ENCODE assay signal across 1 cellular context in the genomic region with DNA sequence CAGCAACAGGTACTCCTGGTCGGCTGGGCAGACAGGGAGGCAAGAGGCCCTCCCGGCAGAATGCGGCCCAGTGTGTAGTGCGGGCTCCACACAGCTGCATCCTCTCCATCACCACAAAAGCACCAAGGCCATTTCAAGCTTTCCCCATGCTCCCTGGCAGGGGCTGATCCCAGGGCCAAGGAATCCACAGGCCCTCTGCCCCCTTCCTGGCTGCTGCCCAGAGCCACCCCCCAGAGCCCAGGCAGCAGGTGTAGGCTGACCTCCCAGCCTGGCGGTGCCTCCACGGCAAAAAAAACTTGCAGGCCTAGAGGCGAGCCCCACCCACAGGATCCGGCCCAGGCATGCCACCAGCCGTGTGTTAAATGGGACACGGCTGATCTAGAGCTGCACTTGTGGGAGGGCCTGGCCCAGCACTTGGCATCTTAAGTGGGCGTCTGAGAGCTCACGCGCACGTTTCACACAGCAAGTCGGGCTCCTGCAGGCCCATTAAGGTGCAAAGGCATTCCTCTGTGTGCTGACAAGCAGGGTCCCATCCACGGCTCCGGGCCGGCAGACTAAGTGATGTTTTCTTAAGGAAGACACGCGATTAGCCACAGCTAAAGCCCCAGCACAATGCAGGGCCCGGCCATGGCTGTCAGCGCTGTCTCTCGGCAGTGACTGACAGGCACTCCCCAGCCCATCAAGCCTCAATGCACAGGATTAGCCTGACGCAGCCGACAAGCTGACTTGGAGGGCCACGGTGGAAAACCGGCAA.
A peak's percentile ranks its signal among the peaks of the same experiment; 100 is the strongest.
TF ChIP-seq lines count a peak whose summit lies in the region.

No MANE protein-coding gene starts in this region.

TF ChIP-seq in K562, 482 proteins besides CTCF, POLR2A, EP300 and RAD21 (continued from another document):
- TF ChIP-seq, protein P1, sequence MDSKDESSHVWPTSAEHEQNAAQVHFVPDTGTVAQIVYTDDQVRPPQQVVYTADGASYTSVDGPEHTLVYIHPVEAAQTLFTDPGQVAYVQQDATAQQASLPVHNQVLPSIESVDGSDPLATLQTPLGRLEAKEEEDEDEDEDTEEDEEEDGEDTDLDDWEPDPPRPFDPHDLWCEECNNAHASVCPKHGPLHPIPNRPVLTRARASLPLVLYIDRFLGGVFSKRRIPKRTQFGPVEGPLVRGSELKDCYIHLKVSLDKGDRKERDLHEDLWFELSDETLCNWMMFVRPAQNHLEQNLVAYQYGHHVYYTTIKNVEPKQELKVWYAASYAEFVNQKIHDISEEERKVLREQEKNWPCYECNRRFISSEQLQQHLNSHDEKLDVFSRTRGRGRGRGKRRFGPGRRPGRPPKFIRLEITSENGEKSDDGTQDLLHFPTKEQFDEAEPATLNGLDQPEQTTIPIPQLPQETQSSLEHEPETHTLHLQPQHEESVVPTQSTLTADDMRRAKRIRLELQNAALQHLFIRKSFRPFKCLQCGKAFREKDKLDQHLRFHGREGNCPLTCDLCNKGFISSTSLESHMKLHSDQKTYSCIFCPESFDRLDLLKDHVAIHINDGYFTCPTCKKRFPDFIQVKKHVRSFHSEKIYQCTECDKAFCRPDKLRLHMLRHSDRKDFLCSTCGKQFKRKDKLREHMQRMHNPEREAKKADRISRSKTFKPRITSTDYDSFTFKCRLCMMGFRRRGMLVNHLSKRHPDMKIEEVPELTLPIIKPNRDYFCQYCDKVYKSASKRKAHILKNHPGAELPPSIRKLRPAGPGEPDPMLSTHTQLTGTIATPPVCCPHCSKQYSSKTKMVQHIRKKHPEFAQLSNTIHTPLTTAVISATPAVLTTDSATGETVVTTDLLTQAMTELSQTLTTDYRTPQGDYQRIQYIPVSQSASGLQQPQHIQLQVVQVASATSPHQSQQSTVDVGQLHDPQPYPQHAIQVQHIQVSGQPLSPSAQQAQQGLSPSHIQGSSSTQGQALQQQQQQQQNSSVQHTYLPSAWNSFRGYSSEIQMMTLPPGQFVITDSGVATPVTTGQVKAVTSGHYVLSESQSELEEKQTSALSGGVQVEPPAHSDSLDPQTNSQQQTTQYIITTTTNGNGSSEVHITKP (IDR thresholded peaks at IDR 0.05; ENCODE audit: partially characterized antibody), result peak; percentile 5
- peak; percentile 8 for TF ChIP-seq FIP1L1 (IDR thresholded peaks at IDR 0.05; ENCODE audit: low read depth, low read length, poor library complexity, severe bottlenecking)
- TF ChIP-seq U2AF2 (optimal IDR thresholded peaks at IDR 0.05; ENCODE audit: low read depth, low read length), result no peak
- no peak for TF ChIP-seq CHD4 (IDR thresholded peaks at IDR 0.05; ENCODE audit: insufficient read depth, insufficient replicate concordance, low read depth, low read length, poor library complexity, severe bottlenecking)
- 0 out of 2 replicates have a peak, but pooled peaks have one; percentile 62 for TF ChIP-seq HDAC6 (IDR thresholded peaks at IDR 0.05; ENCODE audit: low read depth, low read length)
- peak; percentile 10; the same call in 1 of the 2 replicates for TF ChIP-seq ZBTB7A (IDR thresholded peaks at IDR 0.05; ENCODE audit: borderline replicate concordance, control insufficient read depth, low read depth, low read length)
- peak; percentile 4 for TF ChIP-seq HMGN3 (IDR thresholded peaks at IDR 0.05; ENCODE audit: borderline replicate concordance, extremely low read depth, insufficient read length, low read depth, low read length)
- TF ChIP-seq, protein P2, sequence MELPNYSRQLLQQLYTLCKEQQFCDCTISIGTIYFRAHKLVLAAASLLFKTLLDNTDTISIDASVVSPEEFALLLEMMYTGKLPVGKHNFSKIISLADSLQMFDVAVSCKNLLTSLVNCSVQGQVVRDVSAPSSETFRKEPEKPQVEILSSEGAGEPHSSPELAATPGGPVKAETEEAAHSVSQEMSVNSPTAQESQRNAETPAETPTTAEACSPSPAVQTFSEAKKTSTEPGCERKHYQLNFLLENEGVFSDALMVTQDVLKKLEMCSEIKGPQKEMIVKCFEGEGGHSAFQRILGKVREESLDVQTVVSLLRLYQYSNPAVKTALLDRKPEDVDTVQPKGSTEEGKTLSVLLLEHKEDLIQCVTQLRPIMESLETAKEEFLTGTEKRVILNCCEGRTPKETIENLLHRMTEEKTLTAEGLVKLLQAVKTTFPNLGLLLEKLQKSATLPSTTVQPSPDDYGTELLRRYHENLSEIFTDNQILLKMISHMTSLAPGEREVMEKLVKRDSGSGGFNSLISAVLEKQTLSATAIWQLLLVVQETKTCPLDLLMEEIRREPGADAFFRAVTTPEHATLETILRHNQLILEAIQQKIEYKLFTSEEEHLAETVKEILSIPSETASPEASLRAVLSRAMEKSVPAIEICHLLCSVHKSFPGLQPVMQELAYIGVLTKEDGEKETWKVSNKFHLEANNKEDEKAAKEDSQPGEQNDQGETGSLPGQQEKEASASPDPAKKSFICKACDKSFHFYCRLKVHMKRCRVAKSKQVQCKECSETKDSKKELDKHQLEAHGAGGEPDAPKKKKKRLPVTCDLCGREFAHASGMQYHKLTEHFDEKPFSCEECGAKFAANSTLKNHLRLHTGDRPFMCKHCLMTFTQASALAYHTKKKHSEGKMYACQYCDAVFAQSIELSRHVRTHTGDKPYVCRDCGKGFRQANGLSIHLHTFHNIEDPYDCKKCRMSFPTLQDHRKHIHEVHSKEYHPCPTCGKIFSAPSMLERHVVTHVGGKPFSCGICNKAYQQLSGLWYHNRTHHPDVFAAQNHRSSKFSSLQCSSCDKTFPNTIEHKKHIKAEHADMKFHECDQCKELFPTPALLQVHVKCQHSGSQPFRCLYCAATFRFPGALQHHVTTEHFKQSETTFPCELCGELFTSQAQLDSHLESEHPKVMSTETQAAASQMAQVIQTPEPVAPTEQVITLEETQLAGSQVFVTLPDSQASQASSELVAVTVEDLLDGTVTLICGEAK (IDR thresholded peaks at IDR 0.05), result no peak
- TF ChIP-seq, protein P2 (CRISPR knock-in tag; IDR thresholded peaks at IDR 0.05), result 0 out of 2 replicates have a peak, but pooled peaks have one; percentile 9
- TF ChIP-seq POLR2G (IDR thresholded peaks at IDR 0.05; ENCODE audit: low read depth, low read length), result peak; percentile 44; the same call in 1 of the 2 replicates
- TF ChIP-seq TAF15 (IDR thresholded peaks at IDR 0.05; ENCODE audit: low read depth, low read length), result no peak
- peak; percentile 45 for TF ChIP-seq MEIS2 (IDR thresholded peaks at IDR 0.05; ENCODE audit: partially characterized antibody)
- TF ChIP-seq WHSC1 (IDR thresholded peaks at IDR 0.05; ENCODE audit: low read length), result peak; percentile 28
- TF ChIP-seq RBM14 (IDR thresholded peaks at IDR 0.05; ENCODE audit: borderline replicate concordance, insufficient read depth, low read depth, low read length), result 0 out of 2 replicates have a peak, but pooled peaks have one; percentile 24
- peak; percentile 3 for TF ChIP-seq RBBP5 (IDR thresholded peaks at IDR 0.05; ENCODE audit: borderline replicate concordance, insufficient read depth, low read length, poor library complexity, severe bottlenecking)
- TF ChIP-seq XRCC4 (IDR thresholded peaks at IDR 0.05; ENCODE audit: extremely low read depth, insufficient read depth, insufficient read length), result no peak
- TF ChIP-seq, protein P3, sequence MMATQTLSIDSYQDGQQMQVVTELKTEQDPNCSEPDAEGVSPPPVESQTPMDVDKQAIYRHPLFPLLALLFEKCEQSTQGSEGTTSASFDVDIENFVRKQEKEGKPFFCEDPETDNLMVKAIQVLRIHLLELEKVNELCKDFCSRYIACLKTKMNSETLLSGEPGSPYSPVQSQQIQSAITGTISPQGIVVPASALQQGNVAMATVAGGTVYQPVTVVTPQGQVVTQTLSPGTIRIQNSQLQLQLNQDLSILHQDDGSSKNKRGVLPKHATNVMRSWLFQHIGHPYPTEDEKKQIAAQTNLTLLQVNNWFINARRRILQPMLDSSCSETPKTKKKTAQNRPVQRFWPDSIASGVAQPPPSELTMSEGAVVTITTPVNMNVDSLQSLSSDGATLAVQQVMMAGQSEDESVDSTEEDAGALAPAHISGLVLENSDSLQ (IDR thresholded peaks at IDR 0.05), result peak; percentile 90
